In the genomic region with DNA sequence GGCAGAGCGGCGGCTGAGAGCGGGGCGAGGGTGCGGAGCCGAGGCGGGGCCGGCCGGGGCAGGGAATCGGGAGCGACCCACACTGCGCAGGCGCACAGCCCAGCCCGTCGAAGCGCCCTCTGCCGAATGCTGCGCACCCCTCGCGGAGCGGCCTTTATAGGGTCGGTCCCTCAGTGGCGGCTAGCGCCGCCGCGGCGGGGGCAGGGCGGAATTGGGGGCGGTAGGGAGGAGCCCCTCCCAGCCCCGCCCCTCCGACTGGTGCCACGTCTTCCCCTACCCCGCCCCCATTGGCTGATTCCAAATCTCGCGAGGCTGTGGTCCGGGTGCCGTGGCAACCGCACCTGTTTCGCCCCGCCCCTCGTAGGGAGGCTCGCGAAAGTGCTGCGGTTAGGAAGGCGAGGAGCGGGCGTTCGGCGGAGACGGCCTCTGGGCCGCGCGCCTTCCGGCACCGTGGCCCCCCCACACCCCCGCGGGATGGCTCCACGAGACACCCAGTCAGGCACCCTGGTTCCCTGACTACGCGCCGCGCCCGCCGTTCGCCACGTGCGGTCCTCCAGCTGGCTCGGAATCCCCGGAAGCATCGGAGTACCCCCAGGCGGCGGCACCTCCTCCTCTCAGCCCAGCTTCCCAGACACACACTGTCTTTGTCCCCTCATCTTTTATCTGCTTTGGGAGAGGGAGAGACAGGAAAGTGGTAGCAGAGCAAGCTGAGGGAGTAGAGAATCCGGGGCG, we compare ENCODE assay signal across 1 cellular context.
TF ChIP-seq lines count a peak whose summit lies in the region.

Gene EHD1 (minus strand): TSS at position 128 of the 732 bp plus-strand sequence. CDS start 157 bp downstream, outside the sequence.

TF ChIP-seq in HepG2, 621 proteins besides CTCF, POLR2A, EP300 and RAD21 (continued from another document and continues in another):
- TF ChIP-seq, protein P1, sequence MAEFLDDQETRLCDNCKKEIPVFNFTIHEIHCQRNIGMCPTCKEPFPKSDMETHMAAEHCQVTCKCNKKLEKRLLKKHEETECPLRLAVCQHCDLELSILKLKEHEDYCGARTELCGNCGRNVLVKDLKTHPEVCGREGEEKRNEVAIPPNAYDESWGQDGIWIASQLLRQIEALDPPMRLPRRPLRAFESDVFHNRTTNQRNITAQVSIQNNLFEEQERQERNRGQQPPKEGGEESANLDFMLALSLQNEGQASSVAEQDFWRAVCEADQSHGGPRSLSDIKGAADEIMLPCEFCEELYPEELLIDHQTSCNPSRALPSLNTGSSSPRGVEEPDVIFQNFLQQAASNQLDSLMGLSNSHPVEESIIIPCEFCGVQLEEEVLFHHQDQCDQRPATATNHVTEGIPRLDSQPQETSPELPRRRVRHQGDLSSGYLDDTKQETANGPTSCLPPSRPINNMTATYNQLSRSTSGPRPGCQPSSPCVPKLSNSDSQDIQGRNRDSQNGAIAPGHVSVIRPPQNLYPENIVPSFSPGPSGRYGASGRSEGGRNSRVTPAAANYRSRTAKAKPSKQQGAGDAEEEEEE (CRISPR knock-in tag; IDR thresholded peaks at IDR 0.05; ENCODE audit: borderline replicate concordance): no peak
- no peak for TF ChIP-seq NFATC3 (CRISPR knock-in tag; IDR thresholded peaks at IDR 0.05)
- TF ChIP-seq SMARCC2 (IDR thresholded peaks at IDR 0.05): no peak
- TF ChIP-seq U2AF2 (IDR thresholded peaks at IDR 0.05; ENCODE audit: low read depth, low read length): no peak
- TF ChIP-seq POLR2AphosphoS5 (IDR thresholded peaks at IDR 0.05; ENCODE audit: low read depth, low read length): peak; percentile 88
- TF ChIP-seq ZNF282 (IDR thresholded peaks at IDR 0.05; ENCODE audit: partially characterized antibody): no peak
- TF ChIP-seq ZNF350 (CRISPR knock-in tag; IDR thresholded peaks at IDR 0.05; ENCODE audit: borderline replicate concordance, low read depth): no peak; the same call in 1 of the 2 replicates
- peak; percentile 75; the same call in 1 of the 2 replicates for TF ChIP-seq SALL2 (CRISPR knock-in tag; IDR thresholded peaks at IDR 0.05)
- TF ChIP-seq MATR3 (CRISPR knock-in tag; IDR thresholded peaks at IDR 0.05): no peak
- 0 out of 2 replicates have a peak, but pooled peaks have one; percentile 10 for TF ChIP-seq ZNF564 (CRISPR knock-in tag; IDR thresholded peaks at IDR 0.05)
- TF ChIP-seq, protein P2, sequence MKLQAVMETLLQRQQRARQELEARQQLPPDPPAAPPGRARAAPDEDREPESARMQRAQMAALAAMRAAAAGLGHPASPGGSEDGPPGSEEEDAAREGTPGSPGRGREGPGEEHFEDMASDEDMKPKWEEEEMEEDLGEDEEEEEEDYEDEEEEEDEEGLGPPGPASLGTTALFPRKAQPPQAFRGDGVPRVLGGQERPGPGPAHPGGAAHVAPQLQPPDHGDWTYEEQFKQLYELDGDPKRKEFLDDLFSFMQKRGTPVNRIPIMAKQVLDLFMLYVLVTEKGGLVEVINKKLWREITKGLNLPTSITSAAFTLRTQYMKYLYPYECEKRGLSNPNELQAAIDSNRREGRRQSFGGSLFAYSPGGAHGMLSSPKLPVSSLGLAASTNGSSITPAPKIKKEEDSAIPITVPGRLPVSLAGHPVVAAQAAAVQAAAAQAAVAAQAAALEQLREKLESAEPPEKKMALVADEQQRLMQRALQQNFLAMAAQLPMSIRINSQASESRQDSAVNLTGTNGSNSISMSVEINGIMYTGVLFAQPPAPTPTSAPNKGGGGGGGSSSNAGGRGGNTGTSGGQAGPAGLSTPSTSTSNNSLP (IDR thresholded peaks at IDR 0.05; ENCODE audit: low read depth, low read length): no peak
- no peak for TF ChIP-seq ZNF207 (IDR thresholded peaks at IDR 0.05; ENCODE audit: borderline replicate concordance)
- TF ChIP-seq HOXA3 (CRISPR knock-in tag; IDR thresholded peaks at IDR 0.05): peak; percentile 67; the same call in 1 of the 2 replicates
- TF ChIP-seq, protein P3, sequence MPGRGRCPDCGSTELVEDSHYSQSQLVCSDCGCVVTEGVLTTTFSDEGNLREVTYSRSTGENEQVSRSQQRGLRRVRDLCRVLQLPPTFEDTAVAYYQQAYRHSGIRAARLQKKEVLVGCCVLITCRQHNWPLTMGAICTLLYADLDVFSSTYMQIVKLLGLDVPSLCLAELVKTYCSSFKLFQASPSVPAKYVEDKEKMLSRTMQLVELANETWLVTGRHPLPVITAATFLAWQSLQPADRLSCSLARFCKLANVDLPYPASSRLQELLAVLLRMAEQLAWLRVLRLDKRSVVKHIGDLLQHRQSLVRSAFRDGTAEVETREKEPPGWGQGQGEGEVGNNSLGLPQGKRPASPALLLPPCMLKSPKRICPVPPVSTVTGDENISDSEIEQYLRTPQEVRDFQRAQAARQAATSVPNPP (CRISPR knock-in tag; IDR thresholded peaks at IDR 0.05): 0 out of 2 replicates have a peak, but pooled peaks have one; percentile 61
- peak; percentile 91 for TF ChIP-seq UBTF (CRISPR knock-in tag; IDR thresholded peaks at IDR 0.05)
- TF ChIP-seq ZNF614 (CRISPR knock-in tag; IDR thresholded peaks at IDR 0.05; ENCODE audit: borderline replicate concordance): peak; percentile 58; the same call in 1 of the 2 replicates
- peak; percentile 70; the same call in 1 of the 2 replicates for TF ChIP-seq ZBTB25 (CRISPR knock-in tag; IDR thresholded peaks at IDR 0.05)
- TF ChIP-seq GATA4 (IDR thresholded peaks at IDR 0.05; ENCODE audit: borderline replicate concordance, low read depth): peak; percentile 26; the same call in 1 of the 2 replicates
- no peak for TF ChIP-seq ZNF616 (CRISPR knock-in tag; IDR thresholded peaks at IDR 0.05; ENCODE audit: low read depth)
- TF ChIP-seq E2F1 (CRISPR knock-in tag; IDR thresholded peaks at IDR 0.05): no peak
- TF ChIP-seq NAIF1 (CRISPR knock-in tag; IDR thresholded peaks at IDR 0.05; ENCODE audit: borderline replicate concordance): no peak
- TF ChIP-seq ZNF598 (CRISPR knock-in tag; IDR thresholded peaks at IDR 0.05; ENCODE audit: borderline replicate concordance): no peak
- no peak for TF ChIP-seq MEIS2 (CRISPR knock-in tag; IDR thresholded peaks at IDR 0.05)
- peak; percentile 74 for TF ChIP-seq MEF2D (CRISPR knock-in tag; IDR thresholded peaks at IDR 0.05)
- TF ChIP-seq ZNF782 (CRISPR knock-in tag; IDR thresholded peaks at IDR 0.05; ENCODE audit: borderline replicate concordance): no peak
- no peak for TF ChIP-seq ATF1 (CRISPR knock-in tag; IDR thresholded peaks at IDR 0.05)
- TF ChIP-seq KLF9 (CRISPR knock-in tag; IDR thresholded peaks at IDR 0.05; ENCODE audit: low read depth): no peak
- TF ChIP-seq CCDC6 (CRISPR knock-in tag; IDR thresholded peaks at IDR 0.05): peak; percentile 34; the same call in 1 of the 2 replicates
- TF ChIP-seq, protein P4, sequence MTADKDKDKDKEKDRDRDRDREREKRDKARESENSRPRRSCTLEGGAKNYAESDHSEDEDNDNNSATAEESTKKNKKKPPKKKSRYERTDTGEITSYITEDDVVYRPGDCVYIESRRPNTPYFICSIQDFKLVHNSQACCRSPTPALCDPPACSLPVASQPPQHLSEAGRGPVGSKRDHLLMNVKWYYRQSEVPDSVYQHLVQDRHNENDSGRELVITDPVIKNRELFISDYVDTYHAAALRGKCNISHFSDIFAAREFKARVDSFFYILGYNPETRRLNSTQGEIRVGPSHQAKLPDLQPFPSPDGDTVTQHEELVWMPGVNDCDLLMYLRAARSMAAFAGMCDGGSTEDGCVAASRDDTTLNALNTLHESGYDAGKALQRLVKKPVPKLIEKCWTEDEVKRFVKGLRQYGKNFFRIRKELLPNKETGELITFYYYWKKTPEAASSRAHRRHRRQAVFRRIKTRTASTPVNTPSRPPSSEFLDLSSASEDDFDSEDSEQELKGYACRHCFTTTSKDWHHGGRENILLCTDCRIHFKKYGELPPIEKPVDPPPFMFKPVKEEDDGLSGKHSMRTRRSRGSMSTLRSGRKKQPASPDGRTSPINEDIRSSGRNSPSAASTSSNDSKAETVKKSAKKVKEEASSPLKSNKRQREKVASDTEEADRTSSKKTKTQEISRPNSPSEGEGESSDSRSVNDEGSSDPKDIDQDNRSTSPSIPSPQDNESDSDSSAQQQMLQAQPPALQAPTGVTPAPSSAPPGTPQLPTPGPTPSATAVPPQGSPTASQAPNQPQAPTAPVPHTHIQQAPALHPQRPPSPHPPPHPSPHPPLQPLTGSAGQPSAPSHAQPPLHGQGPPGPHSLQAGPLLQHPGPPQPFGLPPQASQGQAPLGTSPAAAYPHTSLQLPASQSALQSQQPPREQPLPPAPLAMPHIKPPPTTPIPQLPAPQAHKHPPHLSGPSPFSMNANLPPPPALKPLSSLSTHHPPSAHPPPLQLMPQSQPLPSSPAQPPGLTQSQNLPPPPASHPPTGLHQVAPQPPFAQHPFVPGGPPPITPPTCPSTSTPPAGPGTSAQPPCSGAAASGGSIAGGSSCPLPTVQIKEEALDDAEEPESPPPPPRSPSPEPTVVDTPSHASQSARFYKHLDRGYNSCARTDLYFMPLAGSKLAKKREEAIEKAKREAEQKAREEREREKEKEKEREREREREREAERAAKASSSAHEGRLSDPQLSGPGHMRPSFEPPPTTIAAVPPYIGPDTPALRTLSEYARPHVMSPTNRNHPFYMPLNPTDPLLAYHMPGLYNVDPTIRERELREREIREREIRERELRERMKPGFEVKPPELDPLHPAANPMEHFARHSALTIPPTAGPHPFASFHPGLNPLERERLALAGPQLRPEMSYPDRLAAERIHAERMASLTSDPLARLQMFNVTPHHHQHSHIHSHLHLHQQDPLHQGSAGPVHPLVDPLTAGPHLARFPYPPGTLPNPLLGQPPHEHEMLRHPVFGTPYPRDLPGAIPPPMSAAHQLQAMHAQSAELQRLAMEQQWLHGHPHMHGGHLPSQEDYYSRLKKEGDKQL (CRISPR knock-in tag; IDR thresholded peaks at IDR 0.05; ENCODE audit: low read depth): no peak
- 0 out of 2 replicates have a peak, but pooled peaks have one; percentile 76 for TF ChIP-seq GTF2F1 (IDR thresholded peaks at IDR 0.05; ENCODE audit: low read length)
- TF ChIP-seq, protein P5, sequence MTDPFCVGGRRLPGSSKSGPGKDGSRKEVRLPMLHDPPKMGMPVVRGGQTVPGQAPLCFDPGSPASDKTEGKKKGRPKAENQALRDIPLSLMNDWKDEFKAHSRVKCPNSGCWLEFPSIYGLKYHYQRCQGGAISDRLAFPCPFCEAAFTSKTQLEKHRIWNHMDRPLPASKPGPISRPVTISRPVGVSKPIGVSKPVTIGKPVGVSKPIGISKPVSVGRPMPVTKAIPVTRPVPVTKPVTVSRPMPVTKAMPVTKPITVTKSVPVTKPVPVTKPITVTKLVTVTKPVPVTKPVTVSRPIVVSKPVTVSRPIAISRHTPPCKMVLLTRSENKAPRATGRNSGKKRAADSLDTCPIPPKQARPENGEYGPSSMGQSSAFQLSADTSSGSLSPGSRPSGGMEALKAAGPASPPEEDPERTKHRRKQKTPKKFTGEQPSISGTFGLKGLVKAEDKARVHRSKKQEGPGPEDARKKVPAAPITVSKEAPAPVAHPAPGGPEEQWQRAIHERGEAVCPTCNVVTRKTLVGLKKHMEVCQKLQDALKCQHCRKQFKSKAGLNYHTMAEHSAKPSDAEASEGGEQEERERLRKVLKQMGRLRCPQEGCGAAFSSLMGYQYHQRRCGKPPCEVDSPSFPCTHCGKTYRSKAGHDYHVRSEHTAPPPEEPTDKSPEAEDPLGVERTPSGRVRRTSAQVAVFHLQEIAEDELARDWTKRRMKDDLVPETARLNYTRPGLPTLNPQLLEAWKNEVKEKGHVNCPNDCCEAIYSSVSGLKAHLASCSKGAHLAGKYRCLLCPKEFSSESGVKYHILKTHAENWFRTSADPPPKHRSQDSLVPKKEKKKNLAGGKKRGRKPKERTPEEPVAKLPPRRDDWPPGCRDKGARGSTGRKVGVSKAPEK (CRISPR knock-in tag; IDR thresholded peaks at IDR 0.05; ENCODE audit: borderline replicate concordance): no peak
- TF ChIP-seq ZNF75D (CRISPR knock-in tag; IDR thresholded peaks at IDR 0.05; ENCODE audit: borderline replicate concordance): no peak
- TF ChIP-seq HNF4G (IDR thresholded peaks at IDR 0.05; ENCODE audit: borderline replicate concordance, low read depth, low read length): no peak
- no peak for TF ChIP-seq HNF4G (CRISPR knock-in tag; IDR thresholded peaks at IDR 0.05; ENCODE audit: borderline replicate concordance, low read depth)
- TF ChIP-seq ZNF274 (CRISPR knock-in tag; IDR thresholded peaks at IDR 0.05): no peak
- no peak; the same call in 1 of the 2 replicates for TF ChIP-seq ZNF850 (CRISPR knock-in tag; conservative IDR thresholded peaks at IDR 0.05)
- no peak for TF ChIP-seq TCF7 (IDR thresholded peaks at IDR 0.05; ENCODE audit: low read depth)
- TF ChIP-seq MBNL3 (CRISPR knock-in tag; conservative IDR thresholded peaks at IDR 0.05): no peak
- TF ChIP-seq MXI1 (IDR thresholded peaks at IDR 0.05; ENCODE audit: borderline replicate concordance, low read depth, low read length): peak; percentile 94; the same call in 2 of the 3 replicates
- no peak; the same call in 1 of the 2 replicates for TF ChIP-seq ZNF788 (CRISPR knock-in tag; IDR thresholded peaks at IDR 0.05; ENCODE audit: borderline replicate concordance)
- no peak for TF ChIP-seq ZNF558 (CRISPR knock-in tag; IDR thresholded peaks at IDR 0.05; ENCODE audit: borderline replicate concordance)
- TF ChIP-seq MAF1 (CRISPR knock-in tag; IDR thresholded peaks at IDR 0.05; ENCODE audit: borderline replicate concordance): no peak; the same call in 1 of the 2 replicates
- TF ChIP-seq HIVEP1 (CRISPR knock-in tag; IDR thresholded peaks at IDR 0.05): peak; percentile 92
